In the genomic region with DNA sequence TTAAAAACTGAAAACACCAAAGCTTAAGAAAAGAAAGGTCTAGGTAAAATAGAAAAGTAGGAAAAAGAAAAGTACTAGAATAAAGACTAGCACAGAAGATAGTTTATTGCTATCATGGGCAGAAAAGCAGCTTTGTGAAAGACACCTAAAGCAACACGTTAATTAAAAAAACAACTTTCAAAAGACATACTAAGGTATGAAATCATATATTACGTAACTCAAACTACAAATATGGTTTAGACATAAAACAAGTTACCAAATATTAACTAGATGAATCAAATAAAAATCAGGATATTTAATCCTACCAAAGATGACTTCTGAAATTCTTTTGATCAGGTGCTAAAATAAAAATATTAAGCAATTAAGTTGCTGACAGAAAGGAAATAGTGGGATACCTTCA, we compare ENCODE assay signal across 1 cellular context.
TF ChIP-seq lines count a peak whose summit lies in the region.

No MANE protein-coding gene starts in this region.

TF ChIP-seq in A549, 52 proteins besides CTCF, POLR2A, EP300 and RAD21 (continued from another document):
- TF ChIP-seq E2F6 (IDR thresholded peaks at IDR 0.05; ENCODE audit: borderline replicate concordance, low read depth) (no peak), SMC3 (IDR thresholded peaks at IDR 0.05) (no peak), NR3C1 (IDR thresholded peaks at IDR 0.05) (no peak)
